ENCODE assay signal across 8 cellular contexts in genomic region chr6:127266892-127267741, GRCh38. TPM values are rescaled to one million over a fixed set of nuclear protein-coding genes. Genes with fewer than 3 reads are reported as not detected.
DNase-seq lines count a peak whose midpoint lies in the region; ATAC-seq, FAIRE-seq and TF ChIP-seq lines count a peak whose summit lies in the region.

No MANE protein-coding gene starts in this region.

- CTCF ChIA-PET in mammary epithelial cell (lab: Charles Lee; ENCODE audit: low non-redundant PET) = interaction anchor here (0.6 to 0.7 kb wide), 5 partner anchors 67 to 1232 kb away, joined by 3 to 36 read pairs (median 4); no protein-coding TSS in a partner anchor

- no peak for TF ChIP-seq CTCF in WI38 (IDR thresholded peaks at IDR 0.05; ENCODE audit: low read depth, low read length)
- TF ChIP-seq CTCF in mammary epithelial cell (conservative IDR thresholded peaks at IDR 0.05 in 1 of 2, IDR thresholded peaks at IDR 0.05 in 1 of 2; ENCODE audit: extremely low read depth in 1 of 2, insufficient read depth in 1 of 2, low read depth in 1 of 2, low read length in 2 of 2) = no peak
- no peak for TF ChIP-seq CTCF in kidney (IDR thresholded peaks at IDR 0.05; ENCODE audit: borderline replicate concordance, extremely low read depth, insufficient read depth)

- H3K9ac ChIP-seq in mammary epithelial cell (ENCODE audit: insufficient read depth, low read length) = peak overlapping the region; percentile 79
- peak overlapping the region; percentile 94 to 98 for H3K9ac ChIP-seq in kidney (ENCODE audit: low read length in 2 of 2)

- H3K4me1 ChIP-seq in mammary epithelial cell (ENCODE audit: insufficient read depth, low read length) (peaks cover 5% of the 10 kb centered on the region), kidney (ENCODE audit: control insufficient read depth in 1 of 2, insufficient read depth in 1 of 2, low read depth in 1 of 2, low read length in 2 of 2) (peaks cover 3 to 6% of the 10 kb centered on the region in 2 donors)

- H3K36me3 ChIP-seq in mammary epithelial cell (ENCODE audit: insufficient read depth, low read length) = no peaks in the 10 kb centered on the region
- H3K36me3 ChIP-seq in kidney (ENCODE audit: control insufficient read depth in 1 of 2, insufficient read depth in 2 of 2, low read length in 2 of 2) = no peaks in the 10 kb centered on the region

- intact Hi-C loops in mammary epithelial cell (cut with micrococcal nuclease) = loop anchor here (1.0 to 10.0 kb wide), 3 partner anchors 74 to 142 kb away; no protein-coding TSS in a partner anchor
- intact Hi-C loops in kidney (cut with DNase I) = no loop called here

- H3K4me3 ChIP-seq in WI38 (ENCODE audit: low read depth, low read length) (peak overlapping the region; percentile 85), mammary epithelial cell (replicated peaks in 1 of 3; ENCODE audit: insufficient read depth in 1 of 3, low read depth in 2 of 3, low read length in 3 of 3) (peak overlapping the region; percentile 39 to 83 (median 75)), kidney (ENCODE audit: low read length in 2 of 2) (peak overlapping the region; percentile 89 to 97)

- 5% methylated on average over 10 of the region's 67 CpGs for WGBS in mammary epithelial cell (ENCODE audit: low coverage, missing lambda C conversion rate)

- no peak for FAIRE-seq in kidney (lab: Jason Lieb, UNC)

- DNase-seq in NCI-H1436 (lab: John Stamatoyannopoulos, UW) = peak; percentile 8
- no peak for DNase-seq in NCI-H1436 treated with DMSO at 0.1 percent for 48 hours (lab: John Stamatoyannopoulos, UW)
- peak; percentile 24 for DNase-seq in NCI-H1092 (lab: John Stamatoyannopoulos, UW)
- peak; percentile 56 for DNase-seq in mammary epithelial cell
- peak; percentile 89 for DNase-seq in kidney
- peak; percentile 38 for DNase-seq in stimulated activated CD4-positive, alpha-beta T cell treated with anti-CD3 and anti-CD28 coated beads, Interleukin-1b, Interleukin-23, amount 100 ng/mL, for 48 hours

- H3K27ac ChIP-seq in mammary epithelial cell (ENCODE audit: insufficient read depth, low read depth, low read length) = peak overlapping the region; percentile 75
- H3K27ac ChIP-seq in kidney (ENCODE audit: low read depth in 2 of 2, low read length in 2 of 2) = peak overlapping the region; percentile 100

- H4K20me1 ChIP-seq in mammary epithelial cell (ENCODE audit: insufficient read depth, low read length) = no peaks in the 10 kb centered on the region

- ATAC-seq in HG02610 (IDR thresholded peaks at IDR 0.05; ENCODE audit: unreplicated experiment) = peak; percentile 79

- H3K27me3 ChIP-seq in mammary epithelial cell (ENCODE audit: insufficient read depth, low read length) = peaks cover 2% of the 10 kb centered on the region

- BruUV-seq in mammary epithelial cell (replicated peaks; lab: Mats Ljungman, UMichigan) = no TSS peak

- in situ Hi-C loops in mammary epithelial cell (cut with MboI; ENCODE audit: low sequenced_read_pairs in 2 of 2) = no loop called here

- dilution Hi-C loops in mammary epithelial cell (cut with HindIII; ENCODE audit: low sequenced_read_pairs) = no loop called here

- H3K79me2 ChIP-seq in mammary epithelial cell (ENCODE audit: insufficient read depth, low read length) = peaks cover 52% of the 10 kb centered on the region

- H2AFZ ChIP-seq in mammary epithelial cell (ENCODE audit: low read depth, low read length) = peak overlapping the region; percentile 98

- H3K4me2 ChIP-seq in mammary epithelial cell (ENCODE audit: insufficient read depth, low read depth, low read length) = peak overlapping the region; percentile 86

- H3K9me3 ChIP-seq in mammary epithelial cell (replicated peaks; ENCODE audit: insufficient read depth, low read length) (no peaks in the 10 kb centered on the region), kidney (ENCODE audit: control insufficient read depth in 1 of 2, low read length in 2 of 2) (no peaks in the 10 kb centered on the region)

RNA-seq across cellular contexts. Expression of gene RNF146, which starts 0.5 kb away (rescaled TPM):
- 10 to 100 TPM; 28.8 to 37.5 TPM for total RNA-seq in mammary epithelial cell
- 14.5 TPM for polyA plus RNA-seq in mammary epithelial cell
- 15.7 TPM for polyA minus RNA-seq in mammary epithelial cell
- 47.5 TPM for total RNA-seq in kidney
- 36.1 TPM for polyA plus RNA-seq in kidney (ENCODE audit: insufficient read depth, low read depth, low replicate concordance)
